Comparison of ENCODE assay signal across 17 cellular contexts in the genomic region with DNA sequence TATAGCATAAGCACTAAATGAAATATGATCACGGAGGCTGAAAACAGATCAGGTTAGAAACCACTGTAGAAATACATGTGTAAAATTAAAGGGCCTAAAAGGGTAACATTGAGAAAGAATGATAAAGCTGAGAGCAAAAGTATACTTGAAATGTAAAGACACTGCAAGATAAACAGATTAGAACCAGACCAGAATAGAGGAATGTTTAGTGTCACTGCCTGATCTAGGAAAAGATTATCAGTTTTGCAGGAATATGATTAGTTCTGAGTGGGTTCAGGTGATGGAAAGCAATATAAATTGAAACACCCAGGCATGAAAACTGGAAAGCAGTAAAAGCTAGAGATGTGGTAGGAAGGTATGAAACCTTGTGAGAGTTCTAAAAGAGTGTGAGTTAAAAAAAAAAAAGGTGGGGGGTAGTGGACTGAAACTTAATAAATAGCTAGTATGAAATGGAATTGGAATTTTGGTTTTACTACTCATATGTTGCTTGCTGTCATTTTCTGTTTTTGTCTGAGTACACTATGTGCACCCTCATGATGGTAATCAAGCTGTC. TPM values are rescaled to one million over a fixed set of nuclear protein-coding genes. Genes with fewer than 3 reads are reported as not detected.
DNase-seq lines count a peak whose midpoint lies in the region; ATAC-seq, FAIRE-seq and TF ChIP-seq lines count a peak whose summit lies in the region.
"Had no signal": no experiment of that assay in that cellular context is flagged by ENCODE, and none has a peak within 500 bp of the region (broad histone marks: within the 10 kb centered on the region; RNA-seq: fewer than 3 reads in every experiment).

No MANE protein-coding gene starts in this region.

- TF ChIP-seq RAD21 in SK-N-SH (IDR thresholded peaks at IDR 0.05; ENCODE audit: low read length): no peak

- peaks cover 50% of the 10 kb centered on the region for H3K36me3 ChIP-seq in BLaER1
- peaks cover 41 to 42% of the 10 kb centered on the region in 2 experiments for H3K36me3 ChIP-seq in SK-N-SH (replicated peaks in 1 of 2; ENCODE audit: control insufficient read depth in 1 of 2, insufficient read depth in 2 of 2, low read length in 1 of 2)
- peaks cover 1 to 63% of the 10 kb centered on the region in 2 donors for H3K36me3 ChIP-seq in psoas muscle (ENCODE audit: insufficient read depth in 1 of 2, low read depth in 1 of 2)

- H3K4me1 Mint-ChIP-seq in mesothelial cell of epicardium: peaks cover 16% of the 10 kb centered on the region

- H3K4me2 ChIP-seq in BLaER1 (no peak overlapping the region), SK-N-SH (no peak overlapping the region)

- H3K36me3 Mint-ChIP-seq in mesothelial cell of epicardium: peaks cover 11% of the 10 kb centered on the region

- FAIRE-seq in GM19239 (lab: Jason Lieb, UNC): peak; percentile 60

- 0% methylated on average over 1 of the region's 1 CpG for WGBS in SK-N-SH (ENCODE audit: low lambda C conversion rate)
- WGBS in psoas muscle, 3 donors: 32 to 41% (median 34%) methylated on average over 1 of the region's 1 CpG

- H3K9ac ChIP-seq in BLaER1 (no peak overlapping the region), SK-N-SH (no peak overlapping the region)

- DNase-seq in GM19239 (ENCODE audit: insufficient read length, low spot score) (no peak), SK-N-SH (no peak), mesothelial cell of epicardium (ENCODE audit: low spot score in 2 of 2, unreplicated experiment in 2 of 2) (no peak), psoas muscle (no peak), activated gamma-delta T cell treated with Interleukin-2 at 50 U/mL for 16 hours (no peak), left cardiac atrium (no peak)
- DNase-seq: ACHN; CD8-positive, alpha-beta memory T cell; HCEC 1CT; MV-4-11; NCI-H1417 treated with DMSO at 0.1 percent for 48 hours; NCI-H2029; NCI-H2171 treated with DMSO at 0.1 percent for 48 hours; NCI-H510A treated with DMSO at 0.1 percent for 48 hours; Peyer's patch; Right ventricle myocardium superior had no signal

- H3K27ac Mint-ChIP-seq in mesothelial cell of epicardium: peak overlapping the region; percentile 71

- H4K20me1 ChIP-seq in BLaER1 (no peaks in the 10 kb centered on the region), SK-N-SH (ENCODE audit: insufficient read depth) (no peaks in the 10 kb centered on the region)

- H3K4me1 ChIP-seq in BLaER1 (peaks cover 49% of the 10 kb centered on the region), SK-N-SH (ENCODE audit: control insufficient read depth in 1 of 2, insufficient read depth in 2 of 2, low read depth in 1 of 2, low read length in 1 of 2) (peaks cover 10 to 13% of the 10 kb centered on the region in 2 experiments; a peak in 3 of 4 replicates), psoas muscle (peaks cover 11% of the 10 kb centered on the region)
- H3K4me1 ChIP-seq: Peyer's patch had no signal

- ATAC-seq in psoas muscle: no peak
- ATAC-seq in left cardiac atrium: no peak

- H3K27me3 ChIP-seq in BLaER1 (no peaks in the 10 kb centered on the region), SK-N-SH (ENCODE audit: insufficient read depth) (no peaks in the 10 kb centered on the region), psoas muscle (ENCODE audit: insufficient read depth in 3 of 3, low read length in 2 of 3) (no peaks in the 10 kb centered on the region)
- H3K27me3 ChIP-seq: Peyer's patch had no signal

- H3K4me3 ChIP-seq in BLaER1 (no peak overlapping the region), SK-N-SH (ENCODE audit: low read depth in 2 of 2, low read length in 1 of 2) (no peak overlapping the region), psoas muscle (no peak overlapping the region)
- H3K4me3 ChIP-seq: Peyer's patch had no signal

- no peaks in the 10 kb centered on the region for H3K9me2 ChIP-seq in SK-N-SH

- H3F3A ChIP-seq in SK-N-SH (replicated peaks; ENCODE audit: insufficient read depth): peaks cover 5% of the 10 kb centered on the region

- H3K27ac ChIP-seq in BLaER1: 0 out of 2 replicates have a peak overlapping the region, but pooled peaks have one; percentile 12
- peak overlapping the region in 1 of 2 experiments; percentile 28; a peak in 1 of 4 replicates for H3K27ac ChIP-seq in SK-N-SH (ENCODE audit: low read depth in 2 of 2, low read length in 1 of 2)
- no peak overlapping the region for H3K27ac ChIP-seq in psoas muscle
- H3K27ac ChIP-seq: Peyer's patch had no signal

- H3K4me3 Mint-ChIP-seq in mesothelial cell of epicardium: no peak overlapping the region
- H3K4me3 Mint-ChIP-seq: CD8-positive, alpha-beta memory T cell had no signal

- no peaks in the 10 kb centered on the region for H3K9me3 Mint-ChIP-seq in mesothelial cell of epicardium
- H3K9me3 Mint-ChIP-seq: CD8-positive, alpha-beta memory T cell had no signal

- H3K27me3 Mint-ChIP-seq in mesothelial cell of epicardium (ENCODE audit: low read depth): no peaks in the 10 kb centered on the region
- H3K27me3 Mint-ChIP-seq: CD8-positive, alpha-beta memory T cell had no signal

- peak in 1 of 2 experiments; percentile 16; a peak in 1 of 4 replicates for TF ChIP-seq EP300 in SK-N-SH (IDR thresholded peaks at IDR 0.05; ENCODE audit: borderline replicate concordance in 1 of 2, low read depth in 1 of 2, low read length in 1 of 2)

- H2AFZ ChIP-seq in SK-N-SH (ENCODE audit: low read depth): no peak overlapping the region

- no peak for TF ChIP-seq CTCF in SK-N-SH (IDR thresholded peaks at IDR 0.05)
- TF ChIP-seq CTCF in mesothelial cell of epicardium (IDR thresholded peaks at IDR 0.05; ENCODE audit: unreplicated experiment): no peak
- TF ChIP-seq CTCF in psoas muscle (IDR thresholded peaks at IDR 0.05): no peak

- CTCF ChIA-PET in SK-N-SH (lab: Yijun Ruan, JAX): interaction anchor here (1.5 kb wide), 1 partner anchor 20 kb away, joined by 7 read pairs; no protein-coding TSS in a partner anchor

- POLR2A ChIA-PET in SK-N-SH (lab: Yijun Ruan, JAX): interaction anchor here (1.4 kb wide), 1 partner anchor 15 kb away, joined by 3 read pairs; the partner anchor contains the start of gene C3orf38

- no peaks in the 10 kb centered on the region for H3K9me3 ChIP-seq in BLaER1
- H3K9me3 ChIP-seq in SK-N-SH: no peaks in the 10 kb centered on the region
- no peaks in the 10 kb centered on the region for H3K9me3 ChIP-seq in psoas muscle
- H3K9me3 ChIP-seq: Peyer's patch had no signal

- intact Hi-C loops in psoas muscle (cut with DNase I): no loop called here
- intact Hi-C loops in left cardiac atrium (cut with DNase I): no loop called here

- H3K79me2 ChIP-seq in SK-N-SH (ENCODE audit: insufficient read depth): peaks cover 6% of the 10 kb centered on the region; the same call in 1 of the 2 replicates

TF ChIP-seq in SK-N-SH, 30 proteins besides CTCF, POLR2A, EP300 and RAD21:
- TF ChIP-seq GATA2 (CRISPR knock-in tag; IDR thresholded peaks at IDR 0.05) (peak; percentile 62), CHD2 (IDR thresholded peaks at IDR 0.05; ENCODE audit: low read length, partially characterized antibody) (no peak), MXI1 (IDR thresholded peaks at IDR 0.05; ENCODE audit: low read depth, low read length) (no peak), JUND (IDR thresholded peaks at IDR 0.05) (no peak), RXRA (IDR thresholded peaks at IDR 0.05; ENCODE audit: borderline replicate concordance, low read depth) (no peak), NRF1 (IDR thresholded peaks at IDR 0.05; ENCODE audit: low read depth, low read length) (no peak), FOXJ3 (CRISPR knock-in tag; IDR thresholded peaks at IDR 0.05) (no peak), MAX (IDR thresholded peaks at IDR 0.05; ENCODE audit: low read depth) (no peak)

RNA-seq across cellular contexts. Expression of gene C3orf38, which starts 16.0 kb away (rescaled TPM):
- polyA plus RNA-seq in SK-N-SH (2012; rRNA removed): 4.5 and 5.4 TPM in 2 replicates
- 6.8 and 9.0 TPM in 2 replicates for polyA plus RNA-seq in SK-N-SH (2012; cell fraction: cytosol; rRNA removed)
- 1.8 and 3.5 TPM in 2 replicates for polyA plus RNA-seq in SK-N-SH (2012; cell fraction: nucleus; rRNA removed)
- total RNA-seq in mesothelial cell of epicardium: 30.4 to 31.9 TPM (median 31.3 TPM) in 3 replicates
- total RNA-seq in psoas muscle: 10 to 100 TPM in 3 of 4 donors, 1 to 10 TPM in 1; 9.7 to 14.8 (median 11.7) TPM
- polyA plus RNA-seq in psoas muscle: 10 to 100 TPM in 1 of 3 donors, 1 to 10 TPM in 2; 6.5 to 11.6 (median 6.7) TPM
- total RNA-seq in left cardiac atrium: 10 to 100 TPM; 14.6 to 15.8 TPM
